In the genomic region with DNA sequence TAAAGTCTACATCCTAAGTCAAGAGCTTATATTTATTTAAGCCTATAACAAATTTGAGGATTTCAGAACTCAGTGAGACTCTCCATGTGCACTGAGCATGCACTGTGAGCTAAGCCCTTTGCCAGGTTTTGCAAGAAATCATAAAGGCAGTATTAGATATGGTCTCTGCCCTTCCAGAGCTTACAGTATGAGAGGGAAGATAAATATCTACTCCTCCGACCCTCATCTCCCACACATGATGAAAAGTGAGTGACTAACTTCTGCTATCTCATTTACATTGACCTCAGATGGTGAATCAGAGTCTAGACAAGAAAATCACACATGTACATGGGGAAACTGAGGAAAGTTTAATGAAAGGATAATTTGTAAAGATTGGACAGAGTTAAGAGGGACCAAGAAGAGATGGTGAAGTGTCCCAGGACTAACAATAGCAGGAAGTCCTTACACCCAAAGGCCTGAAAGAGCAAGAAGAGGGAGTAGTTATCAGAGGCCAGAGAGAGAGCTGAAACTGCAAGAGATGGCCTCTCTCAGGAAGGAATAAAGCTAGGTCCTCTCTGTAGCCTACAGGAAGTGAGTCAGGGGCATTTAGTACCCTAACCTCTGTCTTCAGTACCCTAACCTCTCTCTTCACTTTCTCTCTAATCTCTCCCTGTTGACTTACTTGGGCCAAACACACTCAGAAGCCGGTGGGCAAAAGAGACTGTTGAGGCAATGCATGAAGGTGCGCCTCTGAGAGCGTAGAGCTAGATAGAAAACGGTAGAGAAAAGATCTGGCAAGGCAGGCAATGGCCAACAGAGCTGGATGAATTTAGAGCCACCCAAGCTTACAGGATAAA, we compare ENCODE assay signal across 20 cellular contexts. TPM values are rescaled to one million over a fixed set of nuclear protein-coding genes. Genes with fewer than 3 reads are reported as not detected.
DNase-seq lines count a peak whose midpoint lies in the region; ATAC-seq, FAIRE-seq and TF ChIP-seq lines count a peak whose summit lies in the region.
"Had no signal": no experiment of that assay in that cellular context is flagged by ENCODE, and none has a peak within 500 bp of the region (broad histone marks: within the 10 kb centered on the region; RNA-seq: fewer than 3 reads in every experiment).

No MANE protein-coding gene starts in this region.

- BruUV-seq in A673 (replicated peaks; lab: Mats Ljungman, UMichigan) (no TSS peak), IMR-90 (replicated peaks; lab: Mats Ljungman, UMichigan) (no TSS peak), mammary epithelial cell (replicated peaks; lab: Mats Ljungman, UMichigan) (no TSS peak)

- H3K4me3 ChIP-seq in A673 (ENCODE audit: low read depth, low read length, poor library complexity, severe bottlenecking), result no peak overlapping the region
- H3K4me3 ChIP-seq in IMR-90 (ENCODE audit: insufficient read depth, low read depth, low read length), result no peak overlapping the region
- no peak overlapping the region for H3K4me3 ChIP-seq in mammary epithelial cell (replicated peaks in 1 of 3; ENCODE audit: insufficient read depth in 1 of 3, low read depth in 2 of 3, low read length in 3 of 3)
- H3K4me3 ChIP-seq in keratinocyte (ENCODE audit: control insufficient read depth in 2 of 3, extremely low read depth in 1 of 3, insufficient read depth in 2 of 3, low read depth in 1 of 3, low read length in 3 of 3), result peak overlapping the region in 1 of 3 experiments; percentile 2
- H3K4me3 ChIP-seq: colonic mucosa, esophagus squamous epithelium had no signal

- H3K79me1 ChIP-seq in IMR-90 (ENCODE audit: low read depth in 1 of 2, low read length in 2 of 2), result peaks cover 9 to 36% of the 10 kb centered on the region in 2 experiments; a peak in 3 of 4 replicates

- peak overlapping the region; percentile 90 for H3K14ac ChIP-seq in IMR-90 (replicated peaks; ENCODE audit: low read depth, low read length)

- H2AK5ac ChIP-seq in IMR-90 (ENCODE audit: low read depth, low read length), result peak overlapping the region; percentile 80

- peaks cover 82% of the 10 kb centered on the region for H3K79me2 ChIP-seq in mammary epithelial cell (ENCODE audit: insufficient read depth, low read length)
- peaks cover 34% of the 10 kb centered on the region for H3K79me2 ChIP-seq in keratinocyte (ENCODE audit: control insufficient read depth, insufficient read depth, low read length)

- H4K91ac ChIP-seq in IMR-90 (ENCODE audit: insufficient read depth, low read depth, low read length), result peak overlapping the region; percentile 88

- peak overlapping the region; percentile 68 to 89 for H4K8ac ChIP-seq in IMR-90 (ENCODE audit: low read depth in 2 of 2, low read length in 2 of 2)

- H3K4ac ChIP-seq in IMR-90 (ENCODE audit: low read depth, low read length), result peak overlapping the region; percentile 91

- TF ChIP-seq RAD21 in IMR-90 (IDR thresholded peaks at IDR 0.05; ENCODE audit: low read length), result no peak

- ATAC-seq in IMR-90 (ENCODE audit: low read depth) (peak; percentile 22), HG03280 (IDR thresholded peaks at IDR 0.05; ENCODE audit: unreplicated experiment) (no peak), GM19324 (IDR thresholded peaks at IDR 0.05; ENCODE audit: low FRiP score, unreplicated experiment) (no peak)
- ATAC-seq in activated CD4-positive, CD25-positive, alpha-beta regulatory T cell treated with anti-CD3 and anti-CD28 coated beads, Interleukin-2, amount 50 U/mL, for 24 hours, result no peak
- ATAC-seq: stimulated activated naive CD8-positive, alpha-beta T cell treated with anti-CD3 and anti-CD28 coated beads, Interleukin-15, amount 100 ng/mL, for 72 hours had no signal

- H3K4me1 ChIP-seq in A673 (ENCODE audit: insufficient read depth, low read length, poor library complexity, severe bottlenecking) (peaks cover 52% of the 10 kb centered on the region), IMR-90 (ENCODE audit: control insufficient read depth, insufficient read depth, low read length) (peaks cover 14% of the 10 kb centered on the region), mammary epithelial cell (ENCODE audit: insufficient read depth, low read length) (peaks cover 59% of the 10 kb centered on the region), keratinocyte (ENCODE audit: control insufficient read depth, extremely low read depth, insufficient read depth, low read length) (peaks cover 56% of the 10 kb centered on the region)
- H3K4me1 ChIP-seq: colonic mucosa had no signal

- H3K9me1 ChIP-seq in IMR-90 (ENCODE audit: insufficient read depth, low read length) (peaks cover 14% of the 10 kb centered on the region), keratinocyte (ENCODE audit: control insufficient read depth, extremely low read depth, insufficient read depth, low read length) (no peaks in the 10 kb centered on the region)

- H2BK5ac ChIP-seq in IMR-90 (ENCODE audit: low read depth, low read length, poor library complexity, severe bottlenecking), result peak overlapping the region; percentile 92

- peak overlapping the region; percentile 62 for H3K18ac ChIP-seq in IMR-90 (ENCODE audit: low read depth, low read length)

- intact Hi-C loops in A673 (cut with micrococcal nuclease; ENCODE audit: unreplicated experiment) (no loop called here), IMR-90 (cut with micrococcal nuclease) (loop anchor here (2.0 kb wide), 1 partner anchor 64 kb away; no protein-coding TSS in a partner anchor), mammary epithelial cell (cut with micrococcal nuclease) (no loop called here)

- dilution Hi-C loops in IMR-90 (cut with HindIII; ENCODE audit: low sequenced_read_pairs, unreplicated experiment) (no loop called here), mammary epithelial cell (cut with HindIII; ENCODE audit: low sequenced_read_pairs) (loop anchor here (5.0 kb wide), 1 partner anchor 37 kb away; no protein-coding TSS in a partner anchor), keratinocyte (cut with MboI; ENCODE audit: extremely low pct_ligation_motif_present, low sequenced_read_pairs) (no loop called here)

- peak overlapping the region; percentile 45 for H2AK9ac ChIP-seq in IMR-90 (replicated peaks; ENCODE audit: low read depth, low read length, poor library complexity)

- no peaks in the 10 kb centered on the region for H3K36me3 ChIP-seq in A673 (ENCODE audit: insufficient read depth, low read length, poor library complexity, severe bottlenecking)
- H3K36me3 ChIP-seq in IMR-90 (ENCODE audit: control insufficient read depth, insufficient read depth, low read length), result peaks cover 25% of the 10 kb centered on the region
- peaks cover 23% of the 10 kb centered on the region for H3K36me3 ChIP-seq in mammary epithelial cell (ENCODE audit: insufficient read depth, low read length)
- peaks cover 2 to 11% of the 10 kb centered on the region in 2 experiments for H3K36me3 ChIP-seq in keratinocyte (ENCODE audit: control insufficient read depth in 2 of 2, extremely low read depth in 1 of 2, insufficient read depth in 2 of 2, low read length in 2 of 2)
- H3K36me3 ChIP-seq: colonic mucosa, esophagus squamous epithelium had no signal

- CTCF ChIA-PET in A673 (lab: Charles Lee), result interaction anchor here (0.7 kb wide), 1 partner anchor 114 kb away, joined by 3 read pairs; no protein-coding TSS in a partner anchor
- CTCF ChIA-PET in IMR-90 (lab: Yijun Ruan, JAX), result interaction anchor here (0.8 to 1.3 kb wide), 2 partner anchors 24 to 484 kb away, joined by 4 to 5 read pairs; no protein-coding TSS in a partner anchor
- CTCF ChIA-PET in mammary epithelial cell (lab: Charles Lee; ENCODE audit: low non-redundant PET), result no interaction called here

- TF ChIP-seq CTCF in A673 (conservative IDR thresholded peaks at IDR 0.05; ENCODE audit: low read depth, low read length) (no peak), IMR-90 (conservative IDR thresholded peaks at IDR 0.05; ENCODE audit: low read depth, low read length) (no peak), mammary epithelial cell (conservative IDR thresholded peaks at IDR 0.05 in 1 of 2, IDR thresholded peaks at IDR 0.05 in 1 of 2; ENCODE audit: extremely low read depth in 1 of 2, insufficient read depth in 1 of 2, low read depth in 1 of 2, low read length in 2 of 2) (no peak), keratinocyte (optimal IDR thresholded peaks at IDR 0.05 in 1 of 3, IDR thresholded peaks at IDR 0.05 in 1 of 3, conservative IDR thresholded peaks at IDR 0.05 in 1 of 3; ENCODE audit: extremely low read depth in 1 of 3, insufficient read depth in 2 of 3, low read length in 3 of 3) (no peak)

- peak overlapping the region; percentile 36 for H3K27ac ChIP-seq in A673 (ENCODE audit: low read depth, low read length, poor library complexity, severe bottlenecking)
- peak overlapping the region; percentile 88 for H3K27ac ChIP-seq in IMR-90 (ENCODE audit: insufficient read depth, low read length)
- peak overlapping the region; percentile 36 for H3K27ac ChIP-seq in mammary epithelial cell (ENCODE audit: insufficient read depth, low read depth, low read length)
- peak overlapping the region; percentile 63 for H3K27ac ChIP-seq in keratinocyte (ENCODE audit: control insufficient read depth, insufficient read depth, low read length)
- H3K27ac ChIP-seq: colonic mucosa had no signal

- H3K23ac ChIP-seq in IMR-90 (ENCODE audit: low read depth, low read length), result peak overlapping the region; percentile 93

- H3K27me3 ChIP-seq in A673 (replicated peaks; ENCODE audit: insufficient read depth, low read depth, low read length, poor library complexity) (no peaks in the 10 kb centered on the region), IMR-90 (ENCODE audit: control insufficient read depth, insufficient read depth, low read length) (no peaks in the 10 kb centered on the region), mammary epithelial cell (ENCODE audit: insufficient read depth, low read length) (no peaks in the 10 kb centered on the region), keratinocyte (ENCODE audit: control insufficient read depth, extremely low read depth, insufficient read depth, low read length) (no peaks in the 10 kb centered on the region)
- H3K27me3 ChIP-seq: colonic mucosa had no signal

- FAIRE-seq in keratinocyte (lab: Jason Lieb, UNC), result peak; percentile 56

- peak overlapping the region; percentile 39 for H2BK15ac ChIP-seq in IMR-90 (ENCODE audit: low read depth, low read length)

- H2AFZ ChIP-seq in IMR-90 (replicated peaks; ENCODE audit: low read length, poor library complexity) (no peak overlapping the region), mammary epithelial cell (ENCODE audit: low read depth, low read length) (no peak overlapping the region), keratinocyte (ENCODE audit: control insufficient read depth, low read length) (no peak overlapping the region)

- H3K4me2 ChIP-seq in IMR-90 (ENCODE audit: low read depth, low read length) (peak overlapping the region; percentile 59), mammary epithelial cell (ENCODE audit: insufficient read depth, low read depth, low read length) (peak overlapping the region; percentile 11), keratinocyte (ENCODE audit: control insufficient read depth, extremely low read depth, insufficient read depth, low read depth, low read length) (peak overlapping the region; percentile 7)

- H2BK20ac ChIP-seq in IMR-90 (ENCODE audit: low read depth, low read length), result peak overlapping the region; percentile 85

- H4K20me1 ChIP-seq in IMR-90 (ENCODE audit: insufficient read depth, low read length) (peaks cover 23% of the 10 kb centered on the region; the same call in 1 of the 2 replicates), mammary epithelial cell (ENCODE audit: insufficient read depth, low read length) (no peaks in the 10 kb centered on the region), keratinocyte (ENCODE audit: control insufficient read depth, extremely low read depth, insufficient read depth, low read length) (no peaks in the 10 kb centered on the region)

- H3K9me3 ChIP-seq in A673 (ENCODE audit: low read depth, low read length, poor library complexity, severe bottlenecking) (no peaks in the 10 kb centered on the region), IMR-90 (ENCODE audit: control insufficient read depth, insufficient read depth, low read length) (no peaks in the 10 kb centered on the region), mammary epithelial cell (replicated peaks; ENCODE audit: insufficient read depth, low read length) (no peaks in the 10 kb centered on the region), keratinocyte (ENCODE audit: control insufficient read depth, low read depth, low read length) (no peaks in the 10 kb centered on the region)
- H3K9me3 ChIP-seq: colonic mucosa, esophagus squamous epithelium had no signal

- POLR2A ChIA-PET in A673 (lab: Charles Lee; ENCODE audit: low non-redundant PET) (no interaction called here), IMR-90 (lab: Charles Lee; ENCODE audit: unreplicated experiment) (interaction anchor here (0.5 to 0.6 kb wide), 3 partner anchors 38 to 1910 kb away, joined by 3 to 15 read pairs (median 3); no protein-coding TSS in a partner anchor)

- peak overlapping the region; percentile 88 for H2BK120ac ChIP-seq in IMR-90 (ENCODE audit: low read depth, low read length)

- in situ Hi-C loops in IMR-90 (cut with MboI; ENCODE audit: low sequenced_read_pairs) (no loop called here), mammary epithelial cell (cut with MboI; ENCODE audit: low sequenced_read_pairs in 2 of 2) (no loop called here)

- DNase-seq in A673 (ENCODE audit: low spot score), result peak; percentile 27
- peak; percentile 56 for DNase-seq in IMR-90
- no peak for DNase-seq in mammary epithelial cell
- DNase-seq in keratinocyte (ENCODE audit: low read depth, low spot score), result no peak
- DNase-seq in HuH-7.5 (ENCODE audit: low spot score), result no peak
- DNase-seq: activated CD4-positive, alpha-beta T cell treated with anti-CD3 and anti-CD28 coated beads, Interleukin-2, amount 10 ng/mL, durations not matched to agents 24 days and 14 days; activated T-cell treated with anti-CD3 and anti-CD28 coated beads, Interleukin-2, amount 50 U/mL, for 48 hours; colonic mucosa; esophagus squamous epithelium; H9; midbrain; NCI-H524 treated with DMSO at 0.1 percent for 48 hours; occipital lobe; RPMI8226; stimulated activated naive CD8-positive, alpha-beta T cell treated with anti-CD3 and anti-CD28 coated beads, Interleukin-15, amount 100 ng/mL, for 72 hours; T-helper 2 cell had no signal

- peak overlapping the region; percentile 80 for H3K56ac ChIP-seq in IMR-90 (ENCODE audit: extremely low read depth, insufficient read depth, low read length)

- H4K5ac ChIP-seq in IMR-90 (ENCODE audit: low read depth, low read length), result peak overlapping the region; percentile 61

- H3K9ac ChIP-seq in IMR-90 (ENCODE audit: low read depth, low read length) (peak overlapping the region; percentile 16; the same call in 1 of the 2 replicates), mammary epithelial cell (ENCODE audit: insufficient read depth, low read length) (no peak overlapping the region), keratinocyte (ENCODE audit: control insufficient read depth, extremely low read depth, insufficient read depth, low read length) (peak overlapping the region; percentile 6)

- no peak for TF ChIP-seq POLR2A in IMR-90 (IDR thresholded peaks at IDR 0.05; ENCODE audit: low read depth, low read length)

- no CpG with 5 or more reads among the region's 5 CpGs for WGBS in IMR-90 (ENCODE audit: extremely low coverage in 2 of 2, insufficient read length in 1 of 2), 2 experiments
- 78% methylated on average over 5 of the region's 5 CpGs for WGBS in mammary epithelial cell (ENCODE audit: low coverage, missing lambda C conversion rate)

RNA-seq across cellular contexts. Expression of gene BLID, which starts 23.0 kb away (rescaled TPM):
- 0.82 and 2.2 TPM in 2 replicates for total RNA-seq in A673 (2021)
- 25.8 and 30.8 TPM in 2 replicates for total RNA-seq in IMR-90 (2012; rRNA removed)
- polyA plus RNA-seq in IMR-90 (2012; rRNA removed), result 0.13 and 0.24 TPM in 2 replicates
- polyA plus RNA-seq in IMR-90 (2012; cell fraction: cytosol; rRNA removed), result not detected in 2 replicates
- 0.24 and 2.9 TPM in 2 replicates for polyA plus RNA-seq in IMR-90 (2012; cell fraction: nucleus; rRNA removed; ENCODE audit: low replicate concordance)
- 1 to 10 TPM; 5.2 to 5.6 TPM for total RNA-seq in mammary epithelial cell
- not detected for polyA plus RNA-seq in mammary epithelial cell
- not detected for polyA minus RNA-seq in mammary epithelial cell
- 0.18 TPM in 1 of 3 replicates, not detected in the others for polyA plus RNA-seq in keratinocyte
- polyA plus RNA-seq in keratinocyte (2011; ENCODE audit: low read depth), result not detected
- polyA plus RNA-seq in keratinocyte (2011; cell fraction: cytosol; rRNA removed), result not detected in 2 replicates
- polyA plus RNA-seq in keratinocyte (2011; cell fraction: nucleus; rRNA removed), result 0.49 and 0.75 TPM in 2 replicates
- polyA plus RNA-seq in keratinocyte (2012; ENCODE audit: low replicate concordance), result not detected in 2 replicates
- polyA minus RNA-seq in keratinocyte, result 2.0 to 11.3 TPM in 2 of 3 replicates, not detected in the other
- polyA minus RNA-seq in keratinocyte (2011; cell fraction: cytosol; rRNA and poly(A)+ RNA removed), result not detected
- 5.9 and 9.7 TPM in 2 replicates for polyA minus RNA-seq in keratinocyte (2011; cell fraction: nucleus; rRNA and poly(A)+ RNA removed)
- total RNA-seq: activated CD4-positive, alpha-beta T cell treated with anti-CD3 and anti-CD28 coated beads, Interleukin-2, amount 10 ng/mL, durations not matched to agents 24 days and 14 days; colonic mucosa; esophagus squamous epithelium; H9 had no signal
- polyA plus RNA-seq: adipose tissue had no signal

Comparison
In these comparisons a context has a peak if more than half of its experiments do, and no peak if none do; other contexts are left out.
1. DNase-seq: peak in A673 (single experiment) and IMR-90 (single experiment); none in mammary epithelial cell (single experiment), keratinocyte (single experiment) and HuH-7.5 (single experiment).
2. H3K27ac ChIP-seq: peak in every context shown above with its lines; median percentile 88 in IMR-90; 63 in keratinocyte; 36 in A673; 36 in mammary epithelial cell.
3. H3K4me2 ChIP-seq: peak in every context shown above with its lines; median percentile 59 in IMR-90; 11 in mammary epithelial cell; 7 in keratinocyte.